ENCODE assay signal across 15 cellular contexts in the genomic region with DNA sequence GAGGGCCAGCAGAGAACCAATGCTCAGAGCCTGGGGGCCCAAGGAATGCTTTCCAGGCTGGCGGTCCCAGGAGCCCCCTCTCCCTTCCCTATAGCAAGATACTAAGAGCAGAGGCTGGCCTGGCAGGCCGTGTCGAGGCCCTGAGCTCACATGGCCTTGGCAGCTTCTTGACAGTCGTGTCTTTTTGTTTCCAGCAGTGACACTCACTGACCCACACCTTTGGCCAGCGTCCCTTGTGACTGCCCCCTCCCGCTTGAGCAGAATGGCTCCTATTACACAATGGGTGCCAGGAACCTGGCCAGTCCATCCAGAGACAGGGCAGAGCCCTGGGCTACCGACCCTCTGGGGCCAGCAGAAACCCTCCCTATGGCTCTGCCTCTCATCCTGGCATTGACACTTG.
"Had no signal": no experiment of that assay in that cellular context is flagged by ENCODE, and none has a peak within 500 bp of the region (broad histone marks: within the 10 kb centered on the region; RNA-seq: fewer than 3 reads in every experiment).

No MANE protein-coding gene starts in this region.

- H3K36me3 Mint-ChIP-seq: stimulated activated effector memory CD8-positive, alpha-beta T cell treated with anti-CD3 and anti-CD28 coated beads, Interleukin-12 subunit alpha, Interleukin-12 subunit beta, amount 100 ng/mL, for 72 hours had no signal

- H3K36me3 ChIP-seq: cardiac muscle cell, pancreas, thoracic aorta, upper lobe of right lung had no signal

- DNase-seq: activated B cell treated with CpG ODN at 0.5 μM for 24 hours; activated CD4-positive, alpha-beta T cell treated with anti-CD3 and anti-CD28 coated beads, Interleukin-2, amount 10 ng/mL, durations not matched to agents 24 days and 14 days; activated CD8-positive, alpha-beta memory T cell treated with anti-CD3 and anti-CD28 coated beads, Interleukin-2, amount 50 U/mL, for 48 hours; activated naive CD4-positive, alpha-beta T cell; SW 1271; upper lobe of right lung had no signal

- FAIRE-seq: colon, islet of Langerhans, pancreas had no signal

- H3K4me3 ChIP-seq: cardiac muscle cell, pancreas, thoracic aorta, upper lobe of right lung had no signal

- ATAC-seq: esophagus mucosa; pancreas; stimulated activated effector memory CD8-positive, alpha-beta T cell treated with anti-CD3 and anti-CD28 coated beads, Interleukin-12 subunit alpha, Interleukin-12 subunit beta, amount 100 ng/mL, for 72 hours; upper lobe of right lung had no signal

- H3K4me1 Mint-ChIP-seq: stimulated activated effector memory CD8-positive, alpha-beta T cell treated with anti-CD3 and anti-CD28 coated beads, Interleukin-12 subunit alpha, Interleukin-12 subunit beta, amount 100 ng/mL, for 72 hours had no signal

- H3K4me3 Mint-ChIP-seq: activated B cell treated with CpG ODN at 0.5 μM for 24 hours; activated CD4-positive, alpha-beta T cell treated with anti-CD3 and anti-CD28 coated beads, Interleukin-2, amount 10 ng/mL, durations not matched to agents 24 days and 14 days; activated T-helper 1 cell treated with anti-CD3 and anti-CD28 coated beads, Interleukin-12 subunit alpha, Interleukin-12 subunit beta, Interleukin-2, Interleukin-4 antibody, amounts not matched to agents 30 ng/mL and 10 ng/mL and 1 ng/mL, durations not matched to agents 14 hours and 24 hours and 36 hours; stimulated activated effector memory CD8-positive, alpha-beta T cell treated with anti-CD3 and anti-CD28 coated beads, Interleukin-12 subunit alpha, Interleukin-12 subunit beta, amount 100 ng/mL, for 72 hours; T-helper 2 cell treated with Interferon-gamma antibody and Interleukin-4, amounts not matched to agents 5 μg/mL and 100 μg/mL, for 36 hours had no signal

- H3K9me3 ChIP-seq: pancreas, thoracic aorta, upper lobe of right lung had no signal

- H3K27ac Mint-ChIP-seq: activated B cell treated with CpG ODN at 0.5 μM for 24 hours; activated CD4-positive, alpha-beta T cell treated with anti-CD3 and anti-CD28 coated beads, Interleukin-2, amount 10 ng/mL, durations not matched to agents 24 days and 14 days; activated T-helper 1 cell treated with anti-CD3 and anti-CD28 coated beads, Interleukin-12 subunit alpha, Interleukin-12 subunit beta, Interleukin-2, Interleukin-4 antibody, amounts not matched to agents 30 ng/mL and 10 ng/mL and 1 ng/mL, durations not matched to agents 14 hours and 24 hours and 36 hours; stimulated activated effector memory CD8-positive, alpha-beta T cell treated with anti-CD3 and anti-CD28 coated beads, Interleukin-12 subunit alpha, Interleukin-12 subunit beta, amount 100 ng/mL, for 72 hours; T-helper 2 cell treated with Interferon-gamma antibody and Interleukin-4, amounts not matched to agents 5 μg/mL and 100 μg/mL, for 36 hours had no signal

- H3K27ac ChIP-seq: cardiac muscle cell, pancreas, thoracic aorta, upper lobe of right lung had no signal
